23 cellular contexts compared by ENCODE assay signal in the genomic region with DNA sequence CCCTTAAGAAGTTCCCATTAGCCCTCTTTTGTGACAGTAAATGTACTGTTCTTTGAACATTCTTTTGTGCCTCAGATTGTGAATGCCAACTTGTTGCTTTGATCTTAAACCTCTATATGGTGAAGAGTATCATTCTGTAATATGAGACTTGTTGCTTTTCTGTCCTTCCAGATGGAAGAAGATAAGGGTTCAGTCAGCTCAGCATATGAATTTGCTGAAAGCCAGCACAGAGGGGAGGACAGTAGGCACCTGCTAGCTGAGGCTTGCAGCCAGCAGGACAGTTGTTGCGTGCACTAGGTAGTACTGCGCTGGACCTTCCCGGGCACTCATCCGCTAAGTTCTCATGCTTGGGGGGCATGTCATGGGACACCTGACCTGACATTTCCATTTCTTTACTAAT.
DNase-seq lines count a peak whose midpoint lies in the region; ATAC-seq, FAIRE-seq and TF ChIP-seq lines count a peak whose summit lies in the region.
"Had no signal": no experiment of that assay in that cellular context is flagged by ENCODE, and none has a peak within 500 bp of the region (broad histone marks: within the 10 kb centered on the region; RNA-seq: fewer than 3 reads in every experiment).

No MANE protein-coding gene starts in this region.

- no peak for TF ChIP-seq RAD21 in HepG2 (CRISPR knock-in tag; IDR thresholded peaks at IDR 0.05)

- CTCF ChIA-PET in HepG2 (lab: Yijun Ruan, JAX; ENCODE audit: low intra/inter-chr PET ratio, low total read pairs) = no interaction called here
- CTCF ChIA-PET in activated CD4-positive, alpha-beta T cell treated with anti-CD3 and anti-CD28 coated beads, Interleukin-2, amount 10 ng/mL, durations not matched to agents 7 days and 5 days (lab: Charles Lee) = no interaction called here

- TF ChIP-seq EP300 in HepG2 (IDR thresholded peaks at IDR 0.05; ENCODE audit: low read depth in 2 of 2, low read length in 2 of 2) = no peak
- TF ChIP-seq EP300 in HepG2 (CRISPR knock-in tag; IDR thresholded peaks at IDR 0.05; ENCODE audit: borderline replicate concordance) = no peak

- intact Hi-C loops in HepG2 (cut with micrococcal nuclease; ENCODE audit: unreplicated experiment) = loop anchor here (5.0 to 10.0 kb wide), 2 partner anchors 191 to 888 kb away; no protein-coding TSS in a partner anchor
- intact Hi-C loops in right lobe of liver (cut with DNase I) = no loop called here

- WGBS in HepG2 (ENCODE audit: low lambda C conversion rate) = 84% methylated on average over 4 of the region's 4 CpGs
- 91% methylated on average over 4 of the region's 4 CpGs for WGBS in right lobe of liver (ENCODE audit: insufficient coverage, low coverage, low lambda C conversion rate, missing lambda C conversion rate)

- H3K27ac Mint-ChIP-seq in activated CD4-positive, alpha-beta T cell treated with anti-CD3 and anti-CD28 coated beads, Interleukin-2, amount 10 ng/mL, durations not matched to agents 7 days and 5 days = no peak overlapping the region
- H3K27ac Mint-ChIP-seq: activated T-helper 2 cell treated with anti-CD3 and anti-CD28 coated beads, Interferon-gamma antibody, Interleukin-2, Interleukin-4, amounts not matched to agents 10 μg/mL and 5 μg/mL and 100 μg/mL, durations not matched to agents 14 hours and 24 hours and 36 hours; stimulated activated naive CD8-positive, alpha-beta T cell treated with anti-CD3 and anti-CD28 coated beads, Interleukin-15, Interleukin-2, amounts not matched to agents 100 ng/mL and 50 ng/mL, for 24 hours; T-helper 1 cell treated with Interleukin-12 subunit alpha and Interleukin-12 subunit beta and Interleukin-4 antibody, amounts not matched to agents 30 μg/mL and 1 μg/mL, for 36 hours had no signal

- FAIRE-seq in HepG2 (lab: Jason Lieb, UNC) = no peak
- FAIRE-seq in H54 (lab: Jason Lieb, UNC) = peak; percentile 66

- no peaks in the 10 kb centered on the region for H4K20me1 ChIP-seq in HepG2 (ENCODE audit: insufficient read depth, low read length)

- H3K4me1 Mint-ChIP-seq in activated CD4-positive, alpha-beta T cell treated with anti-CD3 and anti-CD28 coated beads, Interleukin-2, amount 10 ng/mL, durations not matched to agents 7 days and 5 days = peaks cover 15% of the 10 kb centered on the region

- H3K79me2 ChIP-seq in HepG2 (ENCODE audit: insufficient read depth, low read length) = no peaks in the 10 kb centered on the region

- H3K9me3 Mint-ChIP-seq in activated CD4-positive, alpha-beta T cell treated with anti-CD3 and anti-CD28 coated beads, Interleukin-2, amount 10 ng/mL, durations not matched to agents 7 days and 5 days = no peaks in the 10 kb centered on the region
- H3K9me3 Mint-ChIP-seq: activated T-helper 2 cell treated with anti-CD3 and anti-CD28 coated beads, Interferon-gamma antibody, Interleukin-2, Interleukin-4, amounts not matched to agents 10 μg/mL and 5 μg/mL and 100 μg/mL, durations not matched to agents 14 hours and 24 hours and 36 hours; natural killer cell; stimulated activated naive CD8-positive, alpha-beta T cell treated with anti-CD3 and anti-CD28 coated beads, Interleukin-15, Interleukin-2, amounts not matched to agents 100 ng/mL and 50 ng/mL, for 24 hours; T-helper 1 cell treated with Interleukin-12 subunit alpha and Interleukin-12 subunit beta and Interleukin-4 antibody, amounts not matched to agents 30 μg/mL and 1 μg/mL, for 36 hours had no signal

- H3K36me3 Mint-ChIP-seq in activated CD4-positive, alpha-beta T cell treated with anti-CD3 and anti-CD28 coated beads, Interleukin-2, amount 10 ng/mL, durations not matched to agents 7 days and 5 days (ENCODE audit: low read depth) = peaks cover 22% of the 10 kb centered on the region

- H3K27me3 ChIP-seq in HepG2 (ENCODE audit: control insufficient read depth in 1 of 2, insufficient read depth in 2 of 2, low read length in 2 of 2) (no peaks in the 10 kb centered on the region), right lobe of liver (no peaks in the 10 kb centered on the region)
- H3K27me3 ChIP-seq: esophagus squamous epithelium, transverse colon had no signal

- H3K4me1 ChIP-seq in HepG2 (ENCODE audit: insufficient read depth, low read length) (no peaks in the 10 kb centered on the region), right lobe of liver (no peaks in the 10 kb centered on the region)
- H3K4me1 ChIP-seq: esophagus squamous epithelium, transverse colon had no signal

- H3K36me3 ChIP-seq in HepG2 (replicated peaks in 1 of 2; ENCODE audit: control insufficient read depth in 1 of 2, insufficient read depth in 2 of 2, low read length in 2 of 2) (0 out of 5 replicates have a peak, but pooled peaks cover 0 to 1% of the 10 kb centered on the region in 2 experiments), right lobe of liver (peaks cover 0 to 10% (median 1%) of the 10 kb centered on the region in 4 donors)
- H3K36me3 ChIP-seq: WERI-Rb-1 had no signal

- H2AFZ ChIP-seq in HepG2 (ENCODE audit: low read length) = no peak overlapping the region

- no peak for TF ChIP-seq POLR2A in HepG2 (IDR thresholded peaks at IDR 0.05; ENCODE audit: insufficient read depth in 1 of 2, low read depth in 2 of 2, low read length in 2 of 2)
- TF ChIP-seq POLR2A in right lobe of liver (IDR thresholded peaks at IDR 0.05) = no peak
- no peak for TF ChIP-seq POLR2A in H54 (IDR thresholded peaks at IDR 0.05; ENCODE audit: low read depth, low read length)

- H3K4me3 ChIP-seq in HepG2 (replicated peaks in 1 of 3; ENCODE audit: insufficient read depth in 1 of 3, low read depth in 2 of 3, low read length in 3 of 3) (no peak overlapping the region), right lobe of liver (no peak overlapping the region)
- H3K4me3 ChIP-seq: esophagus squamous epithelium, transverse colon had no signal

- H3K27ac ChIP-seq in HepG2 (ENCODE audit: extremely low read length, insufficient read depth, low read length) (no peak overlapping the region), right lobe of liver (no peak overlapping the region)
- H3K27ac ChIP-seq: esophagus squamous epithelium, transverse colon, WERI-Rb-1 had no signal

- POLR2A ChIA-PET in HepG2 (lab: Yijun Ruan, JAX) = no interaction called here
- POLR2A ChIA-PET in activated CD4-positive, alpha-beta T cell treated with anti-CD3 and anti-CD28 coated beads, Interleukin-2, amount 10 ng/mL, durations not matched to agents 7 days and 5 days (lab: Charles Lee) = no interaction called here

- H3K9me3 ChIP-seq in HepG2 (ENCODE audit: low read length) (no peaks in the 10 kb centered on the region), right lobe of liver (no peaks in the 10 kb centered on the region)
- H3K9me3 ChIP-seq: esophagus squamous epithelium, transverse colon had no signal

- H3K27me3 Mint-ChIP-seq in activated CD4-positive, alpha-beta T cell treated with anti-CD3 and anti-CD28 coated beads, Interleukin-2, amount 10 ng/mL, durations not matched to agents 7 days and 5 days = no peaks in the 10 kb centered on the region
- H3K27me3 Mint-ChIP-seq: stimulated activated naive CD8-positive, alpha-beta T cell treated with anti-CD3 and anti-CD28 coated beads, Interleukin-15, Interleukin-2, amounts not matched to agents 100 ng/mL and 50 ng/mL, for 24 hours had no signal

- H3K4me3 Mint-ChIP-seq in activated CD4-positive, alpha-beta T cell treated with anti-CD3 and anti-CD28 coated beads, Interleukin-2, amount 10 ng/mL, durations not matched to agents 7 days and 5 days = no peak overlapping the region
- H3K4me3 Mint-ChIP-seq: natural killer cell; stimulated activated naive CD8-positive, alpha-beta T cell treated with anti-CD3 and anti-CD28 coated beads, Interleukin-15, Interleukin-2, amounts not matched to agents 100 ng/mL and 50 ng/mL, for 24 hours; T-helper 1 cell treated with Interleukin-12 subunit alpha and Interleukin-12 subunit beta and Interleukin-4 antibody, amounts not matched to agents 30 μg/mL and 1 μg/mL, for 36 hours had no signal

- in situ Hi-C loops in HepG2 (cut with HindIII; ENCODE audit: extremely low pct_ligation_motif_present, low pct_unique_long_range_greater_than_20kb) = no loop called here

- no peak for TF ChIP-seq CTCF in HepG2 (CRISPR knock-in tag; IDR thresholded peaks at IDR 0.05)
- no peak for TF ChIP-seq CTCF in right lobe of liver (IDR thresholded peaks at IDR 0.05)

- no peak overlapping the region for H3K9ac ChIP-seq in HepG2 (ENCODE audit: insufficient read depth, low read depth, low read length)

- no peak for ATAC-seq in HepG2
- no peak for ATAC-seq in right lobe of liver
- ATAC-seq: natural killer cell, Right ventricle myocardium inferior had no signal

- DNase-seq in HepG2 (ENCODE audit: low spot score) = peak; percentile 12
- no peak for DNase-seq in right lobe of liver
- no peak for DNase-seq in H54 (ENCODE audit: insufficient read length, low spot score)
- peak; percentile 50 for DNase-seq in SW480 (ENCODE audit: low spot score)
- DNase-seq in DMS53 (lab: John Stamatoyannopoulos, UW) = no peak
- DNase-seq in NCI-H1092 (lab: John Stamatoyannopoulos, UW) = no peak
- DNase-seq in activated CD4-positive, alpha-beta T cell treated with anti-CD3 and anti-CD28 coated beads, Interleukin-2, amount 10 ng/mL, durations not matched to agents 7 days and 5 days = no peak
- DNase-seq: activated CD8-positive, alpha-beta memory T cell treated with anti-CD3 and anti-CD28 coated beads for 24 hours; aorta; effector memory CD4-positive, alpha-beta T cell; esophagus squamous epithelium; KG1; mesendoderm; natural killer cell; NCI-H1930; NCI-H526; stimulated activated CD4-positive, alpha-beta T cell treated with anti-CD3 and anti-CD28 coated beads, Interleukin-1b, Interleukin-23, amount 100 ng/mL, for 48 hours; transverse colon; WERI-Rb-1 had no signal

- H3K4me2 ChIP-seq in HepG2 (ENCODE audit: low read depth, low read length) = no peak overlapping the region

- BruUV-seq in HepG2 (replicated peaks; lab: Mats Ljungman, UMichigan) = no TSS peak

TF ChIP-seq in HepG2, 621 proteins besides CTCF, POLR2A, EP300 and RAD21 (continues in another document):
- TF ChIP-seq PHF5A (CRISPR knock-in tag; IDR thresholded peaks at IDR 0.05; ENCODE audit: low read depth, unreplicated experiment) (no peak), ZNF550 (CRISPR knock-in tag; IDR thresholded peaks at IDR 0.05; ENCODE audit: borderline replicate concordance) (no peak), SCMH1 (CRISPR knock-in tag; IDR thresholded peaks at IDR 0.05; ENCODE audit: borderline replicate concordance) (no peak), ZNF644 (CRISPR knock-in tag; IDR thresholded peaks at IDR 0.05; ENCODE audit: low read depth) (no peak), ZNF7 (CRISPR knock-in tag; IDR thresholded peaks at IDR 0.05) (no peak)
- TF ChIP-seq, protein P1, sequence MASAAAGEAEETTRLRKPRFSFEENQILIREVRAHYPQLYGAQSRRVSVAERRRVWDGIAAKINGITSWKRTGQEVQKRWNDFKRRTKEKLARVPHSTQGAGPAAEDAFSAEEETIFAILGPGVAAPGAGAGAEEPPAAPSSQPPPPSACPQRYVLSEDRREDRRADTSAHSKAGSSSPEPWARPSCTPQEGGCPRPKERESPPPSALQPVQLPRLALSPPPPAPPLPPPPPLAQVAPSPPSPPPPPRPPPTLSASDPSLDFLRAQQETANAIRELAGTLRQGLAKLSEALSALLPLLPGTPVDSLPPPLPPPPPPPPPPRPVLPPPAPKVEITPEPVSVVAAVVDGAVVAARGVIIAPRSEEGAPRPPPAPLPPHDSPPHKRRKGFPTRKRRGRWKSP (CRISPR knock-in tag; IDR thresholded peaks at IDR 0.05) = no peak

Comparison
In these comparisons a context has a peak if more than half of its experiments do, and no peak if none do; other contexts are left out.
1. DNase-seq: peak in HepG2 (single experiment) and SW480 (single experiment); none in right lobe of liver (0 of 3), H54 (single experiment), DMS53 (single experiment), NCI-H1092 (single experiment) and activated CD4-positive, alpha-beta T cell treated with anti-CD3 and anti-CD28 coated beads, Interleukin-2, amount 10 ng/mL, durations not matched to agents 7 days and 5 days (single experiment).